ENCODE assay signal across 20 cellular contexts in genomic region chr3:43522702-43523362, GRCh38.
DNase-seq lines count a peak whose midpoint lies in the region; ATAC-seq and TF ChIP-seq lines count a peak whose summit lies in the region.
"Had no signal": no experiment of that assay in that cellular context is flagged by ENCODE, and none has a peak within 500 bp of the region (broad histone marks: within the 10 kb centered on the region; RNA-seq: fewer than 3 reads in every experiment).

No MANE protein-coding gene starts in this region.

- no peak overlapping the region for H3K27ac ChIP-seq in mesenchymal stem cell (ENCODE audit: low read length, poor library complexity, severe bottlenecking)
- H3K27ac ChIP-seq: esophagus squamous epithelium, heart left ventricle, ovary, right lobe of liver, tibial nerve had no signal

- peak; percentile 15 for ATAC-seq in GM21825 (IDR thresholded peaks at IDR 0.05; ENCODE audit: unreplicated experiment)
- ATAC-seq in GM19455 (IDR thresholded peaks at IDR 0.05; ENCODE audit: unreplicated experiment): no peak
- ATAC-seq: heart left ventricle; naive thymus-derived CD4-positive, alpha-beta T cell; Panc1 had no signal

- no peak overlapping the region for H2BK120ac ChIP-seq in mesenchymal stem cell (ENCODE audit: low read depth, low read length)

- H2BK5ac ChIP-seq in mesenchymal stem cell (ENCODE audit: low read depth, low read length, poor library complexity, severe bottlenecking): no peak overlapping the region

- WGBS in mesenchymal stem cell: 96% methylated on average over 4 of the region's 4 CpGs

- H3K4me3 ChIP-seq in cardiac fibroblast (replicated peaks in 1 of 2; ENCODE audit: low read depth in 2 of 2, low read length in 2 of 2): no peak overlapping the region
- H3K4me3 ChIP-seq in mesenchymal stem cell (ENCODE audit: insufficient read depth in 1 of 2, low read depth in 1 of 2, low read length in 2 of 2): no peak overlapping the region
- H3K4me3 ChIP-seq: esophagus squamous epithelium, heart left ventricle, ovary, right lobe of liver, tibial nerve had no signal

- TF ChIP-seq CTCF in cardiac fibroblast (IDR thresholded peaks at IDR 0.05; ENCODE audit: low read depth, low read length): no peak

- H4K91ac ChIP-seq in mesenchymal stem cell (ENCODE audit: low read length): no peak overlapping the region

- no peak overlapping the region for H3K23ac ChIP-seq in mesenchymal stem cell (ENCODE audit: low read length in 2 of 2)

- DNase-seq in M059J (ENCODE audit: low read depth): peak; percentile 13
- peak; percentile 12 to 20 for DNase-seq in cardiac fibroblast (ENCODE audit: low read depth in 2 of 2)
- DNase-seq in mesenchymal stem cell: peak; percentile 26
- DNase-seq in stimulated activated CD4-positive, alpha-beta T cell treated with anti-CD3 and anti-CD28 coated beads, Interleukin-4, amount 100 ng/mL, for 1 hour: no peak
- DNase-seq in NCI-H345 (lab: John Stamatoyannopoulos, UW): no peak
- DNase-seq: activated CD4-positive, CD25-positive, alpha-beta regulatory T cell treated with anti-CD3 and anti-CD28 coated beads, Interleukin-2, amount 50 U/mL, for 72 hours; activated effector memory CD4-positive, alpha-beta T cell treated with anti-CD3 and anti-CD28 coated beads, Interleukin-2, amount 50 U/mL, for 16 hours; amygdala; cerebellar nuclear complex; effector CD4-positive, alpha-beta T cell; esophagus squamous epithelium; heart left ventricle; naive thymus-derived CD4-positive, alpha-beta T cell; ovary; right lobe of liver; stimulated activated naive CD4-positive, alpha-beta T cell had no signal

- H2BK12ac ChIP-seq in mesenchymal stem cell (ENCODE audit: low read length in 2 of 2): no peak overlapping the region

- no peak overlapping the region for H2BK15ac ChIP-seq in mesenchymal stem cell (ENCODE audit: low read depth, poor library complexity, severe bottlenecking)

- peaks cover 4% of the 10 kb centered on the region for H3K9me3 ChIP-seq in mesenchymal stem cell (ENCODE audit: control insufficient read depth, low read length)
- H3K9me3 ChIP-seq: ovary, right lobe of liver had no signal

- H3K18ac ChIP-seq in mesenchymal stem cell (ENCODE audit: low read depth in 1 of 2, low read length in 2 of 2): no peak overlapping the region

- peaks cover 6% of the 10 kb centered on the region for H3K79me1 ChIP-seq in mesenchymal stem cell (replicated peaks; ENCODE audit: low read length, poor library complexity, severe bottlenecking)

- H3K4me2 ChIP-seq in mesenchymal stem cell (ENCODE audit: low read length, poor library complexity, severe bottlenecking): no peak overlapping the region

- peaks cover 1% of the 10 kb centered on the region for H3K4me1 ChIP-seq in mesenchymal stem cell (ENCODE audit: control insufficient read depth, insufficient read depth, low read depth, low read length)
- H3K4me1 ChIP-seq: esophagus squamous epithelium, right lobe of liver, tibial nerve had no signal

- H2AK5ac ChIP-seq in mesenchymal stem cell (ENCODE audit: low read length, severe bottlenecking): no peak overlapping the region

- peaks cover 0 to 14% of the 10 kb centered on the region in 2 experiments for H3K36me3 ChIP-seq in mesenchymal stem cell (ENCODE audit: control insufficient read depth in 1 of 2, insufficient read depth in 2 of 2, low read depth in 1 of 2, low read length in 2 of 2)
- H3K36me3 ChIP-seq: ovary, right lobe of liver had no signal

- no peaks in the 10 kb centered on the region for H3K27me3 ChIP-seq in mesenchymal stem cell (ENCODE audit: control insufficient read depth in 1 of 2, insufficient read depth in 1 of 2, low read length in 2 of 2)
- H3K27me3 ChIP-seq: esophagus squamous epithelium, heart left ventricle, ovary, right lobe of liver, tibial nerve had no signal

- no peak overlapping the region for H4K8ac ChIP-seq in mesenchymal stem cell (ENCODE audit: low read length)

- H3K14ac ChIP-seq in mesenchymal stem cell (ENCODE audit: low read length in 2 of 2): no peak overlapping the region

- no peak overlapping the region for H3K9ac ChIP-seq in mesenchymal stem cell (ENCODE audit: low read length)

- H2AFZ ChIP-seq in mesenchymal stem cell (ENCODE audit: low read depth, low read length): no peak overlapping the region

- no peak overlapping the region for H3K4ac ChIP-seq in mesenchymal stem cell (ENCODE audit: low read depth in 1 of 2, low read length in 2 of 2)

Comparison
In these comparisons a context has a peak if more than half of its experiments do, and no peak if none do; other contexts are left out.
1. DNase-seq: peak in M059J (single experiment), cardiac fibroblast (2 of 2) and mesenchymal stem cell (single experiment); none in stimulated activated CD4-positive, alpha-beta T cell treated with anti-CD3 and anti-CD28 coated beads, Interleukin-4, amount 100 ng/mL, for 1 hour (single experiment) and NCI-H345 (single experiment).